In genomic region chr1:244049142-244049968, GRCh38 we compare ENCODE assay signal across 8 cellular contexts. TPM values are rescaled to one million over a fixed set of nuclear protein-coding genes. Genes with fewer than 3 reads are reported as not detected.
DNase-seq lines count a peak whose midpoint lies in the region; ATAC-seq and TF ChIP-seq lines count a peak whose summit lies in the region.

No MANE protein-coding gene starts in this region.

- no peak for TF ChIP-seq CTCF in cardiac fibroblast (IDR thresholded peaks at IDR 0.05; ENCODE audit: low read depth, low read length)

- ATAC-seq in GM19395 (IDR thresholded peaks at IDR 0.05; ENCODE audit: unreplicated experiment) (no peak), HG03135 (IDR thresholded peaks at IDR 0.05; ENCODE audit: unreplicated experiment) (no peak)

- peak overlapping the region in 2 of 3 donors; percentile 98 to 99 for H3K27ac Mint-ChIP-seq in IgD-negative memory B cell

- peaks cover 19 to 36% (median 27%) of the 10 kb centered on the region in 3 donors for H3K4me1 Mint-ChIP-seq in IgD-negative memory B cell

- H3K4me3 Mint-ChIP-seq in IgD-negative memory B cell, result no peak overlapping the region

- H3K27me3 Mint-ChIP-seq in IgD-negative memory B cell, result no peaks in the 10 kb centered on the region

- DNase-seq in COR-L47 (lab: John Stamatoyannopoulos, UW) (peak; percentile 37), T-helper 22 cell (ENCODE audit: low read depth) (peak; percentile 56), cardiac fibroblast (ENCODE audit: low read depth in 2 of 2) (peak in 1 of 2 donors; percentile 23)
- peak; percentile 49 for DNase-seq in stimulated activated CD4-positive, alpha-beta T cell treated with anti-CD3 and anti-CD28 coated beads, Interleukin-4, amount 100 ng/mL, for 1 hour

- H3K9me3 Mint-ChIP-seq in IgD-negative memory B cell, result no peaks in the 10 kb centered on the region

- no peaks in the 10 kb centered on the region for H3K36me3 Mint-ChIP-seq in IgD-negative memory B cell

- peak overlapping the region; percentile 68 to 75 for H3K4me3 ChIP-seq in cardiac fibroblast (replicated peaks in 1 of 2; ENCODE audit: low read depth in 2 of 2, low read length in 2 of 2)

- peak overlapping the region; percentile 84 for H3K27ac ChIP-seq in layer of hippocampus (ENCODE audit: low read depth, low read length)

- no peaks in the 10 kb centered on the region for H3K27me3 ChIP-seq in layer of hippocampus (ENCODE audit: control insufficient read depth, insufficient read depth, low read length)

RNA-seq across cellular contexts. Expression of gene ZBTB18, which starts 1.7 kb away (rescaled TPM):
- 5.9 TPM for polyA plus RNA-seq in IgD-negative memory B cell
